9 cellular contexts compared by ENCODE assay signal in the genomic region with DNA sequence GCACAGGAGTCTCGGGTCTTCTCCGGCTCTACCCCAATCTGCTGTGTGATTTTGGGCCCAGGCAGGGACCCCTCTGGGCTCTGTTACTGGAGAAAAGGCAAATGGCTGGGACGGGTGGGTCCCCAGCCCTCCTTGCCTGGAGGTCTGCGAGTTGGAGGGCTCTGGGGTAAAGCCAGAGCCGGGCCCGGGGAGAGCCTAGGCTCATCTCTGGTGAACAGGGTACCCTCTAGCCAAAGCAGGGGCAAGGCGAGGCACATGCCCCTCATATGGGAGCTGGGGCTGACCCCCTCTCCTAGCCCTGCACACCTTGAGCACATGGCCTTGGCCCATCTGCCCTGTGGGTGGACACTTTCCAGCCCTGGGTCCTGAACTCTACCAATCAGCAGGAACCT. TPM values are rescaled to one million over a fixed set of nuclear protein-coding genes. Genes with fewer than 3 reads are reported as not detected.
DNase-seq lines count a peak whose midpoint lies in the region; ATAC-seq and TF ChIP-seq lines count a peak whose summit lies in the region.
"Not testable (repeated sequence)": the region's sequence is repeated elsewhere in the genome, so short reads cannot be mapped to it uniquely, and the experiment has no call there.
"Had no signal": no experiment of that assay in that cellular context is flagged by ENCODE, and none has a peak within 500 bp of the region (broad histone marks: within the 10 kb centered on the region; RNA-seq: fewer than 3 reads in every experiment).

No MANE protein-coding gene starts in this region.

- CTCF ChIA-PET in WTC11 (lab: Charles Lee) = not testable (repeated sequence)

- not testable (repeated sequence) for H3K4me3 Mint-ChIP-seq in GM23338, WTC11

- H3K9me3 Mint-ChIP-seq in GM23338, WTC11: not testable (repeated sequence)

- ATAC-seq in GM23338; WTC11; Right ventricle myocardium inferior; thoracic aorta (ENCODE audit: insufficient number of reproducible peaks, low FRiP score, low read depth): not testable (repeated sequence)
- ATAC-seq in omental fat pad (ENCODE audit: low FRiP score) = peak; percentile 0

- TF ChIP-seq CTCF in GM23338 (conservative IDR thresholded peaks at IDR 0.05; ENCODE audit: low read depth in 2 of 2); WTC11 (IDR thresholded peaks at IDR 0.05); colonic mucosa (IDR thresholded peaks at IDR 0.05); omental fat pad (IDR thresholded peaks at IDR 0.05); thoracic aorta (IDR thresholded peaks at IDR 0.05): not testable (repeated sequence)

- not testable (repeated sequence) for H3K9me3 ChIP-seq in colonic mucosa, thoracic aorta

- not testable (repeated sequence) for H3F3A ChIP-seq in GM23338 (replicated peaks; ENCODE audit: low read depth)

- H3K4me2 ChIP-seq in GM23338 = not testable (repeated sequence)

- not testable (repeated sequence) for H2AFZ ChIP-seq in GM23338

- not testable (repeated sequence) for H3K36me3 ChIP-seq in GM23338 (ENCODE audit: insufficient read depth); colonic mucosa; thoracic aorta

- H3K9ac ChIP-seq in colonic mucosa (ENCODE audit: low read depth in 2 of 2, low read length in 2 of 2) = not testable (repeated sequence)

- H3K4me1 ChIP-seq in GM23338 (ENCODE audit: insufficient read depth); colonic mucosa: not testable (repeated sequence)
- peaks cover 0 to 10% of the 10 kb centered on the region in 2 donors for H3K4me1 ChIP-seq in thoracic aorta (ENCODE audit: control insufficient read depth in 1 of 2, low read depth in 2 of 2)

- not testable (repeated sequence) for H3K27me3 Mint-ChIP-seq in GM23338 (ENCODE audit: insufficient read depth, low read depth, poor library complexity); WTC11 (ENCODE audit: low read depth)

- POLR2A ChIA-PET in WTC11 (lab: Charles Lee) = not testable (repeated sequence)

- intact Hi-C loops in colonic mucosa (cut with DNase I); Right ventricle myocardium inferior (cut with DNase I): not testable (repeated sequence)

- DNase-seq in GM23338 (ENCODE audit: low spot score) (peak; percentile 0), WTC11 (ENCODE audit: low spot score) (peak; percentile 10), Right ventricle myocardium inferior (ENCODE audit: missing footprints) (peak; percentile 6), kidney tubule cell (ENCODE audit: low spot score) (peak; percentile 0), omental fat pad (ENCODE audit: low spot score) (peak; percentile 20)
- DNase-seq in colonic mucosa; thoracic aorta (ENCODE audit: low spot score): not testable (repeated sequence)

- H4K20me1 ChIP-seq in GM23338 (replicated peaks; ENCODE audit: insufficient read depth) = not testable (repeated sequence)

- H3K27ac ChIP-seq in GM23338 (ENCODE audit: low read depth) = not testable (repeated sequence)
- H3K27ac ChIP-seq in colonic mucosa (peak overlapping the region; percentile 27), thoracic aorta (peak overlapping the region; percentile 53 to 87)

- not testable (repeated sequence) for H3K4me1 Mint-ChIP-seq in GM23338, WTC11

- not testable (repeated sequence) for H3K9me2 ChIP-seq in GM23338 (ENCODE audit: insufficient read depth)

- not testable (repeated sequence) for H3K27me3 ChIP-seq in GM23338 (ENCODE audit: insufficient read depth); colonic mucosa; thoracic aorta (replicated peaks; ENCODE audit: insufficient read depth)

- not testable (repeated sequence) for H3K79me2 ChIP-seq in GM23338 (replicated peaks; ENCODE audit: insufficient read depth)

- H3K4me3 ChIP-seq in GM23338, colonic mucosa, thoracic aorta: not testable (repeated sequence)

- H3K27ac Mint-ChIP-seq in GM23338, WTC11: not testable (repeated sequence)

- not testable (repeated sequence) for H3K36me3 Mint-ChIP-seq in GM23338 (ENCODE audit: low read depth); WTC11

RNA-seq across cellular contexts. Expression of gene GRAPL, which starts 33.7 kb away (rescaled TPM):
- total RNA-seq in GM23338 (2014; rRNA removed; shearing (Covaris generic)) = 0.28 TPM in 1 of 2 replicates, not detected in the other
- polyA plus RNA-seq in GM23338 (2016; fragmentation: Nextera tagmentation; extraction: Ambion mirVana) = not detected in 2 replicates
- total RNA-seq in WTC11 (2021) (0.50 to 0.60 TPM (median 0.55 TPM) in 3 replicates), colonic mucosa (1 to 10 TPM in 1 of 2 donors, under 1 TPM in 1; 0.35 to 1.1 TPM), Right ventricle myocardium inferior (1.2 TPM), omental fat pad (1 to 10 TPM; 1.1 to 4.1 (median 2.8) TPM), thoracic aorta (1 to 10 TPM in 1 of 2 donors, under 1 TPM in 1; 0.54 to 3.0 TPM)
- total RNA-seq: G401, M059J had no signal

RNA-seq across cellular contexts. Expression of gene GRAP, which starts 46.9 kb away (rescaled TPM):
- total RNA-seq in GM23338 (2014; rRNA removed; shearing (Covaris generic)) = 0.24 and 0.27 TPM in 2 replicates
- 0.47 TPM in 1 of 2 replicates, not detected in the other for polyA plus RNA-seq in GM23338 (2016; fragmentation: Nextera tagmentation; extraction: Ambion mirVana)
- 0.50 to 0.59 TPM (median 0.55 TPM) in 3 replicates for total RNA-seq in WTC11 (2021)
- 1 to 10 TPM in 1 of 2 donors, under 1 TPM in 1; 0.93 to 1.1 TPM for total RNA-seq in colonic mucosa
- 2.0 TPM for total RNA-seq in Right ventricle myocardium inferior
- total RNA-seq in omental fat pad = 10 to 100 TPM in 1 of 4 donors, 1 to 10 TPM in 3; 2.6 to 13.2 (median 6.8) TPM
- 1 to 10 TPM; 1.6 to 3.2 TPM for total RNA-seq in thoracic aorta
